ENCODE assay signal across 12 cellular contexts in the genomic region with DNA sequence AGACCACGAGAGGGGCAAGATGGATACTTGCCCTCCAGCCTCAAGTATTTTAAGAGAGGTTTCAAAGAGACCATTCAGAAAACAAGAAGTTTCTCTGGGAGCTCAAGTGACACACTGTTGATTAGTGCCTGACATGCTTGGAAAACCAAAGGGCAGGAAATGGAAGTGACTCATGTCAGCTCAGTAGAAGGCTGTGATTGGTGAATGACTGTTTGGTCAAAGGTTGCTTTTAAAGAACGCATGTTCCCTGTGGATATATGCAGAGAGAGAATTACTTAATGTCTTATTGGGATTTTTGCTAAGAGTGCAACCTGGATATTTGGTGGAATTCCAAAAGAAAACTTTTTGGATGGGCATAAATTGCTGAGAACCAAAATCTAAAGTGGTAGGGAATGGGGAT.
DNase-seq lines count a peak whose midpoint lies in the region; ATAC-seq and TF ChIP-seq lines count a peak whose summit lies in the region.
"Had no signal": no experiment of that assay in that cellular context is flagged by ENCODE, and none has a peak within 500 bp of the region (broad histone marks: within the 10 kb centered on the region; RNA-seq: fewer than 3 reads in every experiment).

No MANE protein-coding gene starts in this region.

- TF ChIP-seq CTCF in PC-3 (conservative IDR thresholded peaks at IDR 0.05; ENCODE audit: low read depth, low read length), result no peak

- POLR2A ChIA-PET in PC-3 (lab: Charles Lee; ENCODE audit: unreplicated experiment), result no interaction called here

- H3K36me3 ChIP-seq in PC-3 (ENCODE audit: low read depth, low read length) (no peaks in the 10 kb centered on the region), neuronal stem cell (replicated peaks in 1 of 2; ENCODE audit: control insufficient read depth in 2 of 2, insufficient read depth in 2 of 2, low read length in 2 of 2) (no peaks in the 10 kb centered on the region)
- H3K36me3 ChIP-seq: gastroesophageal sphincter had no signal

- H3K9me3 Mint-ChIP-seq in stimulated activated naive CD8-positive, alpha-beta T cell treated with anti-CD3 and anti-CD28 coated beads, Interleukin-15, amount 100 ng/mL, for 72 hours, result peaks cover 8 to 13% of the 10 kb centered on the region in 2 donors
- H3K9me3 Mint-ChIP-seq: CD8-positive, alpha-beta T cell had no signal

- no peak overlapping the region for H3K14ac ChIP-seq in neuronal stem cell (ENCODE audit: low read length)

- H3K4me2 ChIP-seq in PC-3 (ENCODE audit: low read length) (peak overlapping the region; percentile 26; the same call in 1 of the 2 replicates), neuronal stem cell (ENCODE audit: insufficient read depth, low read length, poor library complexity, severe bottlenecking) (no peak overlapping the region)

- no TSS peak for BruUV-seq in PC-3 (replicated peaks; lab: Mats Ljungman, UMichigan)

- no peak overlapping the region for H2BK12ac ChIP-seq in neuronal stem cell (ENCODE audit: low read length)

- no peaks in the 10 kb centered on the region for H3K4me1 Mint-ChIP-seq in stimulated activated naive CD8-positive, alpha-beta T cell treated with anti-CD3 and anti-CD28 coated beads, Interleukin-15, amount 100 ng/mL, for 72 hours

- H3K4me1 ChIP-seq in PC-3 (ENCODE audit: insufficient read depth, low read length) (peaks cover 14% of the 10 kb centered on the region), neuronal stem cell (ENCODE audit: control insufficient read depth in 2 of 2, insufficient read depth in 1 of 2, low read depth in 1 of 2, low read length in 2 of 2) (peaks cover 1 to 3% of the 10 kb centered on the region in 2 donors)
- H3K4me1 ChIP-seq: gastroesophageal sphincter had no signal

- CTCF ChIA-PET in PC-3 (lab: Charles Lee), result no interaction called here

- H3K9me2 ChIP-seq in PC-3 (replicated peaks; ENCODE audit: low read length), result no peaks in the 10 kb centered on the region

- H3K4me3 Mint-ChIP-seq in stimulated activated naive CD8-positive, alpha-beta T cell treated with anti-CD3 and anti-CD28 coated beads, Interleukin-15, amount 100 ng/mL, for 72 hours, result no peak overlapping the region
- H3K4me3 Mint-ChIP-seq: CD8-positive, alpha-beta T cell had no signal

- H3K27me3 ChIP-seq in PC-3 (ENCODE audit: low read length) (no peaks in the 10 kb centered on the region), neuronal stem cell (ENCODE audit: control insufficient read depth in 3 of 3, insufficient read depth in 3 of 3, low read depth in 1 of 3, low read length in 3 of 3) (no peaks in the 10 kb centered on the region)
- H3K27me3 ChIP-seq: gastroesophageal sphincter had no signal

- ATAC-seq in PC-3 (peak; percentile 99), HG03442 (IDR thresholded peaks at IDR 0.05; ENCODE audit: unreplicated experiment) (no peak), GM21717 (IDR thresholded peaks at IDR 0.05; ENCODE audit: unreplicated experiment) (no peak)
- ATAC-seq in stimulated activated naive CD8-positive, alpha-beta T cell treated with anti-CD3 and anti-CD28 coated beads, Interleukin-15, amount 100 ng/mL, for 72 hours, result no peak
- ATAC-seq: CD8-positive, alpha-beta T cell; gastroesophageal sphincter had no signal

- no peak overlapping the region for H2BK15ac ChIP-seq in neuronal stem cell (ENCODE audit: low read length)

- no peak overlapping the region for H3K4me3 ChIP-seq in PC-3 (ENCODE audit: low read length)
- H3K4me3 ChIP-seq in neuronal stem cell (ENCODE audit: low read length in 2 of 2), result no peak overlapping the region
- H3K4me3 ChIP-seq: gastroesophageal sphincter had no signal

- no peak overlapping the region for H2BK120ac ChIP-seq in neuronal stem cell (ENCODE audit: low read depth, low read length)

- H3K9ac ChIP-seq in PC-3 (ENCODE audit: low read length), result no peak overlapping the region
- no peak overlapping the region for H3K9ac ChIP-seq in neuronal stem cell (ENCODE audit: low read depth, low read length, poor library complexity)

- intact Hi-C loops in PC-3 (cut with micrococcal nuclease), result no loop called here
- intact Hi-C loops in posterior cingulate gyrus (cut with DNase I), result no loop called here

- WGBS in neuronal stem cell (ENCODE audit: extremely low coverage in 2 of 2, insufficient read length in 2 of 2, insufficient replicate concordance in 1 of 2), 2 donors, result no CpG with 5 or more reads among the region's 2 CpGs

- no peak overlapping the region for H3K18ac ChIP-seq in neuronal stem cell (ENCODE audit: low read length)

- H2AFZ ChIP-seq in PC-3 (ENCODE audit: low read length) (peak overlapping the region; percentile 13), neuronal stem cell (ENCODE audit: low read length) (peak overlapping the region; percentile 13)

- H3K9me3 ChIP-seq in PC-3 (ENCODE audit: low read length) (no peaks in the 10 kb centered on the region), neuronal stem cell (replicated peaks in 1 of 2; ENCODE audit: control insufficient read depth in 2 of 2, insufficient read depth in 1 of 2, low read depth in 1 of 2, low read length in 2 of 2) (peaks cover 0 to 3% of the 10 kb centered on the region in 2 donors)
- H3K9me3 ChIP-seq: gastroesophageal sphincter had no signal

- H3K27ac ChIP-seq in PC-3 (ENCODE audit: low read length) (peak overlapping the region; percentile 40), neuronal stem cell (replicated peaks; ENCODE audit: low read length) (no peak overlapping the region)
- H3K27ac ChIP-seq: gastroesophageal sphincter had no signal

- no peaks in the 10 kb centered on the region for H4K20me1 ChIP-seq in PC-3 (ENCODE audit: low read length)

- H2BK5ac ChIP-seq in neuronal stem cell (ENCODE audit: low read length), result no peak overlapping the region

- no peak overlapping the region for H4K91ac ChIP-seq in neuronal stem cell (ENCODE audit: low read depth, low read length, poor library complexity)

- H2AK5ac ChIP-seq in neuronal stem cell (ENCODE audit: low read depth, low read length), result no peak overlapping the region

- H3K79me1 ChIP-seq in neuronal stem cell (ENCODE audit: low read depth, low read length), result no peaks in the 10 kb centered on the region

- no peak overlapping the region for H3K23ac ChIP-seq in neuronal stem cell (ENCODE audit: low read depth, low read length, poor library complexity)

- H3K27ac Mint-ChIP-seq in stimulated activated naive CD8-positive, alpha-beta T cell treated with anti-CD3 and anti-CD28 coated beads, Interleukin-15, amount 100 ng/mL, for 72 hours, result no peak overlapping the region
- H3K27ac Mint-ChIP-seq: CD8-positive, alpha-beta T cell had no signal

- no peaks in the 10 kb centered on the region for H3K27me3 Mint-ChIP-seq in stimulated activated naive CD8-positive, alpha-beta T cell treated with anti-CD3 and anti-CD28 coated beads, Interleukin-15, amount 100 ng/mL, for 72 hours
- H3K27me3 Mint-ChIP-seq: brain had no signal

- H3K4ac ChIP-seq in neuronal stem cell (ENCODE audit: low read length), result no peak overlapping the region

- H3F3A ChIP-seq in PC-3 (ENCODE audit: low read length, unreplicated experiment), result no peaks in the 10 kb centered on the region

- no peaks in the 10 kb centered on the region for H3K79me2 ChIP-seq in PC-3 (ENCODE audit: low read length)

- no peak overlapping the region for H4K8ac ChIP-seq in neuronal stem cell (ENCODE audit: low read depth, low read length)

- DNase-seq in Daoy (ENCODE audit: low read depth), result peak; percentile 32
- peak; percentile 82 for DNase-seq in PC-3
- peak; percentile 17 for DNase-seq in fibroblast of gingiva (ENCODE audit: low read depth)
- DNase-seq in neuronal stem cell (ENCODE audit: low spot score), result no peak
- DNase-seq in stimulated activated naive CD8-positive, alpha-beta T cell treated with anti-CD3 and anti-CD28 coated beads, Interleukin-15, amount 100 ng/mL, for 72 hours, result no peak
- DNase-seq in posterior cingulate gyrus, result no peak
- DNase-seq: CD8-positive, alpha-beta T cell; T1000 had no signal

Comparison
In these comparisons a context has a peak if more than half of its experiments do, and no peak if none do; other contexts are left out.
1. DNase-seq: peak in Daoy (single experiment), PC-3 (single experiment) and fibroblast of gingiva (single experiment); none in neuronal stem cell (single experiment), stimulated activated naive CD8-positive, alpha-beta T cell treated with anti-CD3 and anti-CD28 coated beads, Interleukin-15, amount 100 ng/mL, for 72 hours (0 of 2) and posterior cingulate gyrus (0 of 10).